25 cellular contexts compared by ENCODE assay signal in genomic region chr1:119768778-119769177, GRCh38. TPM values are rescaled to one million over a fixed set of nuclear protein-coding genes. Genes with fewer than 3 reads are reported as not detected.
DNase-seq lines count a peak whose midpoint lies in the region; ATAC-seq and TF ChIP-seq lines count a peak whose summit lies in the region.
"Had no signal": no experiment of that assay in that cellular context is flagged by ENCODE, and none has a peak within 500 bp of the region (broad histone marks: within the 10 kb centered on the region; RNA-seq: fewer than 3 reads in every experiment).

Gene HMGCS2, minus strand, starts transcription at chr1:119768905. Its CDS starts 61 bp downstream, at chr1:119768844.

- TF ChIP-seq POLR2A in erythroblast (IDR thresholded peaks at IDR 0.05; ENCODE audit: low read length) = no peak

- no peak within 1 kb of the TSS for H3K4me2 ChIP-seq in smooth muscle cell

- H3K79me2 ChIP-seq in smooth muscle cell (ENCODE audit: low read depth) = no peaks in the 10 kb centered on the region

- no peaks in the 10 kb centered on the region for H3F3A ChIP-seq in smooth muscle cell (ENCODE audit: low read depth)

- no peaks in the 10 kb centered on the region for H3K27me3 ChIP-seq in endodermal cell (ENCODE audit: control insufficient read depth, insufficient read depth, low read length, poor library complexity, severe bottlenecking)
- no peaks in the 10 kb centered on the region for H3K27me3 ChIP-seq in liver (ENCODE audit: control insufficient read depth in 4 of 4, insufficient read depth in 4 of 4, low read length in 3 of 4)
- H3K27me3 ChIP-seq in smooth muscle cell (ENCODE audit: low read depth) = no peaks in the 10 kb centered on the region

- H3K4me1 Mint-ChIP-seq in endodermal cell = peaks cover 24% of the 10 kb centered on the region
- peaks cover 8% of the 10 kb centered on the region for H3K4me1 Mint-ChIP-seq in stimulated activated naive CD8-positive, alpha-beta T cell treated with anti-CD3 and anti-CD28 coated beads, Interleukin-15, amount 100 ng/mL, for 72 hours
- peaks cover 5% of the 10 kb centered on the region for H3K4me1 Mint-ChIP-seq in HFFc6 (ENCODE audit: low read depth)
- H3K4me1 Mint-ChIP-seq: immature natural killer cell had no signal

- H3K27ac ChIP-seq in HEK293 (ENCODE audit: extremely low read depth, low read depth, low read length) = no peak within 1 kb of the TSS
- H3K27ac ChIP-seq in endodermal cell (ENCODE audit: low read depth, low read length) = no peak within 1 kb of the TSS
- peak within 1 kb of the TSS; percentile 47 to 77 for H3K27ac ChIP-seq in liver (ENCODE audit: low read depth in 1 of 2, low read length in 2 of 2)
- H3K27ac ChIP-seq in smooth muscle cell (ENCODE audit: low read depth) = no peak within 1 kb of the TSS
- H3K27ac ChIP-seq: coronary artery, epithelial cell of prostate, HL-60 had no signal

- H3K4me3 ChIP-seq in HEK293 (ENCODE audit: low read depth, low read length) = no peak within 1 kb of the TSS
- no peak within 1 kb of the TSS for H3K4me3 ChIP-seq in endodermal cell (ENCODE audit: low read length)
- H3K4me3 ChIP-seq in liver (ENCODE audit: low read depth in 1 of 3, low read length in 3 of 3) = peak within 1 kb of the TSS; percentile 73 to 92 (median 78)
- H3K4me3 ChIP-seq in smooth muscle cell = peak within 1 kb of the TSS; percentile 32
- H3K4me3 ChIP-seq: coronary artery had no signal

- POLR2A ChIA-PET in HEK293 (lab: Yijun Ruan, JAX) = no interaction called here

- no peaks in the 10 kb centered on the region for H4K20me1 ChIP-seq in smooth muscle cell (ENCODE audit: low read depth)

- H3K9ac ChIP-seq in endodermal cell (ENCODE audit: extremely low read depth, low read length, poor library complexity, severe bottlenecking) (no peak within 1 kb of the TSS), liver (ENCODE audit: low read depth in 1 of 2, low read length in 2 of 2) (peak within 1 kb of the TSS; percentile 94 to 99), smooth muscle cell (ENCODE audit: low read depth) (no peak within 1 kb of the TSS)

- no peaks in the 10 kb centered on the region for H3K36me3 ChIP-seq in HEK293 (ENCODE audit: control insufficient read depth in 2 of 2, insufficient read depth in 1 of 2, low read length in 2 of 2)
- H3K36me3 ChIP-seq in endodermal cell (ENCODE audit: control insufficient read depth, insufficient read depth, low read length) = no peaks in the 10 kb centered on the region
- H3K36me3 ChIP-seq in liver (ENCODE audit: control insufficient read depth in 4 of 4, insufficient read depth in 3 of 4, low read depth in 1 of 4, low read length in 3 of 4) = peaks cover 0 to 11% (median 3%) of the 10 kb centered on the region in 4 donors
- no peaks in the 10 kb centered on the region for H3K36me3 ChIP-seq in smooth muscle cell (ENCODE audit: low read depth)

- CTCF ChIA-PET in HEK293 (lab: Yijun Ruan, JAX) = interaction anchor here (0.6 to 2.3 kb wide), 6 partner anchors 12 to 162 kb away, joined by 3 to 10 read pairs (median 4); no protein-coding TSS in a partner anchor

- DNase-seq in endodermal cell (peak; percentile 48), smooth muscle cell (lab: John Stamatoyannopoulos, UW; ENCODE audit: unreplicated experiment) (no peak), COLO829 (ENCODE audit: low spot score) (no peak), HFFc6 (no peak), erythroblast (lab: John Stamatoyannopoulos, UW) (no peak)
- DNase-seq in stimulated activated naive CD8-positive, alpha-beta T cell treated with anti-CD3 and anti-CD28 coated beads, Interleukin-15, amount 100 ng/mL, for 72 hours = no peak
- DNase-seq: activated CD4-positive, alpha-beta T cell treated with anti-CD3 and anti-CD28 coated beads for 1 hour; activated CD8-positive, alpha-beta memory T cell treated with anti-CD3 and anti-CD28 coated beads, Interleukin-2, amount 50 U/mL, for 4 hours; activated naive CD4-positive, alpha-beta T cell treated with Interleukin-2 at 50 U/mL for 16 hours; aorta; immature natural killer cell; KBM-7; NCI-H1417; NK-92 treated with Interleukin-12 subunit alpha and Interleukin-12 subunit beta, amount 100 ng/mL, for 24 hours; SIG-M5; stimulated activated naive CD8-positive, alpha-beta T cell treated with anti-CD3 and anti-CD28 coated beads, Interleukin-15, Interleukin-2, amounts not matched to agents 100 U/mL and 50 U/mL, for 24 hours; T-helper 2 cell had no signal

- H3K27ac Mint-ChIP-seq in endodermal cell = no peak within 1 kb of the TSS
- H3K27ac Mint-ChIP-seq in stimulated activated naive CD8-positive, alpha-beta T cell treated with anti-CD3 and anti-CD28 coated beads, Interleukin-15, amount 100 ng/mL, for 72 hours = no peak within 1 kb of the TSS
- H3K27ac Mint-ChIP-seq in HFFc6 = no peak within 1 kb of the TSS
- H3K27ac Mint-ChIP-seq: immature natural killer cell had no signal

- H3K36me3 Mint-ChIP-seq in endodermal cell (ENCODE audit: low read depth) = no peaks in the 10 kb centered on the region
- H3K36me3 Mint-ChIP-seq in HFFc6 (ENCODE audit: low read depth) = no peaks in the 10 kb centered on the region
- H3K36me3 Mint-ChIP-seq: immature natural killer cell had no signal

- H3K4me3 Mint-ChIP-seq in endodermal cell (no peak within 1 kb of the TSS), HFFc6 (no peak within 1 kb of the TSS)
- H3K4me3 Mint-ChIP-seq in stimulated activated naive CD8-positive, alpha-beta T cell treated with anti-CD3 and anti-CD28 coated beads, Interleukin-15, amount 100 ng/mL, for 72 hours = no peak within 1 kb of the TSS
- H3K4me3 Mint-ChIP-seq: immature natural killer cell had no signal

- H3K9me3 Mint-ChIP-seq in endodermal cell = peaks cover 3% of the 10 kb centered on the region
- H3K9me3 Mint-ChIP-seq in stimulated activated naive CD8-positive, alpha-beta T cell treated with anti-CD3 and anti-CD28 coated beads, Interleukin-15, amount 100 ng/mL, for 72 hours = no peaks in the 10 kb centered on the region
- H3K9me3 Mint-ChIP-seq in HFFc6 = peaks cover 4% of the 10 kb centered on the region; the same call in 1 of the 2 replicates

- TF ChIP-seq CTCF in HEK293 (tag by site-specific recombination; IDR thresholded peaks at IDR 0.05) (no peak), endodermal cell (conservative IDR thresholded peaks at IDR 0.05) (no peak), liver (IDR thresholded peaks at IDR 0.05; ENCODE audit: low read depth, low read length, missing input control) (no peak), smooth muscle cell (IDR thresholded peaks at IDR 0.05; ENCODE audit: borderline replicate concordance, insufficient read depth, poor library complexity, severe bottlenecking) (no peak), HFFc6 (IDR thresholded peaks at IDR 0.05) (no peak)

- H3K9me3 ChIP-seq in HEK293 (ENCODE audit: control insufficient read depth, insufficient read depth, low read depth, low read length) (no peaks in the 10 kb centered on the region), endodermal cell (ENCODE audit: control insufficient read depth, low read length) (no peaks in the 10 kb centered on the region), liver (ENCODE audit: control insufficient read depth in 4 of 4, low read length in 3 of 4) (no peaks in the 10 kb centered on the region), smooth muscle cell (replicated peaks; ENCODE audit: low read depth) (no peaks in the 10 kb centered on the region)

- WGBS in endodermal cell (ENCODE audit: insufficient coverage in 1 of 2, insufficient read length in 1 of 2), 2 experiments = 69 to 81% methylated on average over 6 to 8 of the region's 8 CpGs
- WGBS in liver = 25% methylated on average over 8 of the region's 8 CpGs
- WGBS in smooth muscle cell (ENCODE audit: low lambda C conversion rate) = 77% methylated on average over 8 of the region's 8 CpGs

- peaks cover 10% of the 10 kb centered on the region; the same call in 1 of the 2 replicates for H3K4me1 ChIP-seq in HEK293 (ENCODE audit: control insufficient read depth, insufficient read depth, low read length)
- peaks cover 6% of the 10 kb centered on the region for H3K4me1 ChIP-seq in endodermal cell (ENCODE audit: control insufficient read depth, insufficient read depth, low read length)
- peaks cover 6 to 59% (median 41%) of the 10 kb centered on the region in 4 donors for H3K4me1 ChIP-seq in liver (ENCODE audit: control insufficient read depth in 4 of 4, insufficient read depth in 4 of 4, low read length in 3 of 4)
- peaks cover 9% of the 10 kb centered on the region for H3K4me1 ChIP-seq in smooth muscle cell (ENCODE audit: low read depth)

- ATAC-seq in stimulated activated naive CD8-positive, alpha-beta T cell treated with anti-CD3 and anti-CD28 coated beads, Interleukin-15, amount 100 ng/mL, for 72 hours = no peak
- ATAC-seq: stimulated activated naive CD8-positive, alpha-beta T cell treated with anti-CD3 and anti-CD28 coated beads, Interleukin-15, Interleukin-2, amounts not matched to agents 100 U/mL and 50 U/mL, for 24 hours had no signal

- peaks cover 8% of the 10 kb centered on the region for H3K27me3 Mint-ChIP-seq in endodermal cell (ENCODE audit: insufficient read depth)
- H3K27me3 Mint-ChIP-seq in stimulated activated naive CD8-positive, alpha-beta T cell treated with anti-CD3 and anti-CD28 coated beads, Interleukin-15, amount 100 ng/mL, for 72 hours = peaks cover 31% of the 10 kb centered on the region
- peaks cover 15% of the 10 kb centered on the region for H3K27me3 Mint-ChIP-seq in HFFc6 (ENCODE audit: insufficient read depth)

- H2AFZ ChIP-seq in smooth muscle cell (ENCODE audit: low read depth) = no peak within 1 kb of the TSS

- peak; percentile 37 to 55 for TF ChIP-seq RAD21 in liver (IDR thresholded peaks at IDR 0.05)

TF ChIP-seq in HEK293, 187 proteins besides CTCF, POLR2A, EP300 and RAD21 (continues in another document):
- 0 out of 2 replicates have a peak, but pooled peaks have one; percentile 14 for TF ChIP-seq ZFHX2 (tag by site-specific recombination; conservative IDR thresholded peaks at IDR 0.05)
- no peak for TF ChIP-seq ZNF670 (tag by site-specific recombination; IDR thresholded peaks at IDR 0.05; ENCODE audit: low read depth)
- TF ChIP-seq ZFP3 (tag by site-specific recombination; IDR thresholded peaks at IDR 0.05; ENCODE audit: low read depth) = no peak
- no peak for TF ChIP-seq ZNF585B (tag by site-specific recombination; IDR thresholded peaks at IDR 0.05)
- TF ChIP-seq ZNF175 (tag by site-specific recombination; IDR thresholded peaks at IDR 0.05) = no peak

TF ChIP-seq in liver, 16 proteins besides CTCF, POLR2A, EP300 and RAD21 (continues in another document):
- TF ChIP-seq MAX (IDR thresholded peaks at IDR 0.05) (peak; percentile 21), EGR1 (IDR thresholded peaks at IDR 0.05; ENCODE audit: low read depth in 2 of 2) (peak in 1 of 2 donors; percentile 21), RXRA (IDR thresholded peaks at IDR 0.05) (peak; percentile 92 to 94), FOXA1 (IDR thresholded peaks at IDR 0.05) (peak; percentile 24)

RNA-seq across cellular contexts. Expression of gene HMGCS2, which starts in this region (rescaled TPM):
- total RNA-seq in endodermal cell (not detected), liver (100 to 1,000 TPM; 297 to 846 TPM), smooth muscle cell (not detected in 2 replicates)
- 0.64 TPM for polyA plus RNA-seq in endodermal cell (2013, experiment 1 of 2)
- 0.91 TPM for polyA plus RNA-seq in endodermal cell (2013, experiment 2 of 2)
- polyA plus RNA-seq in liver (100 to 1,000 TPM; 836 to 944 TPM), smooth muscle cell (0.08 TPM in 1 of 2 replicates, not detected in the other)
- not detected for total RNA-seq in HFFc6 (2021; fragmentation: NEBNext Ultra II Directional; extraction: Animal tissue kit (Norgen Biotek cat#: 25700))
- total RNA-seq: aorta, glomerular endothelial cell, osteocyte had no signal
- polyA plus RNA-seq: AG04450, immature natural killer cell had no signal

Comparison
In these comparisons a context has a peak if more than half of its experiments do, and no peak if none do; other contexts are left out.
1. RNA of gene HMGCS2 (total RNA-seq): 297 to 846 TPM in liver; not detected in endodermal cell, not detected in smooth muscle cell and not detected in HFFc6; every median in the first group is over 100 times any median in the second.
2. RNA of gene HMGCS2 (polyA plus RNA-seq): 836 to 944 TPM in liver; 0.08 TPM in smooth muscle cell; every median in the first group is over 100 times any median in the second.
3. Peak in DNase-seq in endodermal cell; RNA of the gene not detected or under 1 TPM.
4. H3K27ac ChIP-seq: peak in liver (2 of 2); none in HEK293 (single experiment), endodermal cell (single experiment) and smooth muscle cell (single experiment).
5. H3K4me3 ChIP-seq: peak in liver (3 of 3) and smooth muscle cell (single experiment); none in HEK293 (single experiment) and endodermal cell (single experiment).
6. H3K9ac ChIP-seq: peak in liver (2 of 2); none in endodermal cell (single experiment) and smooth muscle cell (single experiment).